ENCODE assay signal across 7 cellular contexts in genomic region chr12:104072099-104072498, GRCh38. TPM values are rescaled to one million over a fixed set of nuclear protein-coding genes. Genes with fewer than 3 reads are reported as not detected.
"Had no signal": no experiment of that assay in that cellular context is flagged by ENCODE, and none has a peak within 500 bp of the region (broad histone marks: within the 10 kb centered on the region; RNA-seq: fewer than 3 reads in every experiment).

No MANE protein-coding gene starts in this region.

- H3K27ac ChIP-seq: HL-60 had no signal

- DNase-seq: H9, HCEC 1CT, KG1 had no signal

- H2AFZ ChIP-seq: GM23338 had no signal

- H3K4me2 ChIP-seq: GM23338 had no signal

- H3K4me3 ChIP-seq: GM23338, K562 had no signal

- ATAC-seq: GM23338, HepG2, K562 had no signal

RNA-seq across cellular contexts. Expression of gene GLT8D2, which starts 22.1 kb away (rescaled TPM):
- total RNA-seq: HepG2 had no signal
- polyA plus RNA-seq: HepG2 had no signal
